24 cellular contexts compared by ENCODE assay signal in the genomic region with DNA sequence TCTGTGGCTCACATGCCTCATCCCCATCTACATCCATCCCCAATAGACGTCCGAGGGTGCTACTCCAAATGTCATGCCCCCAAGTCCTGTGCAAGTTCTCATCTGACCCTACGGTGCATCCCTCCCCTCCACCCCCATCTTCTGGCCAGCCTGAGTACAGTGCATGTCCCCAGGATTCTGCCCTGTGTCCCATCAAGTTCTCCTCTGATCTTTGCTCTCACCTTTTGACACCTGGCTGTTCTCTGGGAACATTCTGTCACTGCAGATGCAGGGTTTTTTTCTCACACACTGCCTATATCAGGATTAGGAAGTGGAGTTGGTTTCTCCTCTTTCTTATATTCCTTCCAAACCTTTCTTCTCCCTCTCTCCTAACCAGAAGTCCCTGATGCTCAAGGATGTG.
"Had no signal": no experiment of that assay in that cellular context is flagged by ENCODE, and none has a peak within 500 bp of the region (broad histone marks: within the 10 kb centered on the region; RNA-seq: fewer than 3 reads in every experiment).

No MANE protein-coding gene starts in this region.

- H3K27ac Mint-ChIP-seq: naive thymus-derived CD8-positive, alpha-beta T cell; progenitor cell of endocrine pancreas; stimulated activated naive B cell treated with anti-CD40 and anti-IgM and Interleukin-4, amounts not matched to agents 10 μg/mL and 1 μg/mL and 100 μg/mL, for 72 hours had no signal

- H3K27ac ChIP-seq: hepatocyte, lower lobe of right lung, ovary, right atrium auricular region, skin epidermis, stomach, testis, thyroid gland, transverse colon, upper lobe of left lung, vagina had no signal

- H3K36me3 ChIP-seq: lower lobe of right lung, ovary, right atrium auricular region, stomach, thyroid gland, transverse colon, upper lobe of left lung, vagina had no signal

- H3K9me3 ChIP-seq: lower lobe of right lung, ovary, right atrium auricular region, stomach, testis, thyroid gland, transverse colon, upper lobe of left lung, vagina had no signal

- DNase-seq: islet precursor cell; left ventricle myocardium superior; lower lobe of right lung; mammary epithelial cell; mesenchymal stem cell; naive thymus-derived CD8-positive, alpha-beta T cell; ovary; stimulated activated CD4-positive, alpha-beta T cell treated with anti-CD3 and anti-CD28 coated beads, Interleukin-12 subunit alpha, Interleukin-12 subunit beta, amount 100 ng/mL, for 4 hours; stimulated activated CD4-positive, alpha-beta T cell treated with anti-CD3 and anti-CD28 coated beads, Interleukin-15, amount 100 ng/mL, for 24 hours; stimulated activated CD4-positive, alpha-beta T cell treated with anti-CD3 and anti-CD28 coated beads, Interleukin-2, amount 100 ng/mL, for 24 hours; stimulated activated CD4-positive, alpha-beta T cell treated with anti-CD3 and anti-CD28 coated beads, Interleukin-4, amount 100 ng/mL, for 1 hour; stimulated activated naive B cell treated with anti-CD40 and anti-IgM and Interleukin-4, amounts not matched to agents 10 μg/mL and 1 μg/mL and 100 μg/mL, for 72 hours; stimulated activated naive CD8-positive, alpha-beta T cell treated with anti-CD3 and anti-CD28 coated beads, Interleukin-15, Interleukin-2, amounts not matched to agents 100 U/mL and 50 U/mL, for 24 hours; stomach; testis; thyroid gland; transverse colon; upper lobe of left lung had no signal

- H3K4me3 ChIP-seq: hepatocyte, lower lobe of right lung, ovary, right atrium auricular region, skin epidermis, stomach, testis, thyroid gland, transverse colon, upper lobe of left lung, vagina had no signal

- H3K9me3 Mint-ChIP-seq: naive thymus-derived CD8-positive, alpha-beta T cell had no signal

- H3K27me3 ChIP-seq: hepatocyte, ovary, right atrium auricular region, stomach, testis, thyroid gland, transverse colon, upper lobe of left lung, vagina had no signal

- H3K4me1 ChIP-seq: lower lobe of right lung, right atrium auricular region, stomach, thyroid gland, vagina had no signal

- H3K4me3 Mint-ChIP-seq: naive thymus-derived CD8-positive, alpha-beta T cell; stimulated activated naive B cell treated with anti-CD40 and anti-IgM and Interleukin-4, amounts not matched to agents 10 μg/mL and 1 μg/mL and 100 μg/mL, for 72 hours had no signal

- H3K36me3 Mint-ChIP-seq: naive thymus-derived CD8-positive, alpha-beta T cell; stimulated activated naive B cell treated with anti-CD40 and anti-IgM and Interleukin-4, amounts not matched to agents 10 μg/mL and 1 μg/mL and 100 μg/mL, for 72 hours had no signal

- ATAC-seq: left ventricle myocardium superior; lower lobe of right lung; naive thymus-derived CD8-positive, alpha-beta T cell; sciatic nerve; stimulated activated naive B cell treated with anti-CD40 and anti-IgM and Interleukin-4, amounts not matched to agents 10 μg/mL and 1 μg/mL and 100 μg/mL, for 72 hours; stimulated activated naive CD8-positive, alpha-beta T cell treated with anti-CD3 and anti-CD28 coated beads, Interleukin-15, Interleukin-2, amounts not matched to agents 100 U/mL and 50 U/mL, for 24 hours had no signal
